In the genomic region with DNA sequence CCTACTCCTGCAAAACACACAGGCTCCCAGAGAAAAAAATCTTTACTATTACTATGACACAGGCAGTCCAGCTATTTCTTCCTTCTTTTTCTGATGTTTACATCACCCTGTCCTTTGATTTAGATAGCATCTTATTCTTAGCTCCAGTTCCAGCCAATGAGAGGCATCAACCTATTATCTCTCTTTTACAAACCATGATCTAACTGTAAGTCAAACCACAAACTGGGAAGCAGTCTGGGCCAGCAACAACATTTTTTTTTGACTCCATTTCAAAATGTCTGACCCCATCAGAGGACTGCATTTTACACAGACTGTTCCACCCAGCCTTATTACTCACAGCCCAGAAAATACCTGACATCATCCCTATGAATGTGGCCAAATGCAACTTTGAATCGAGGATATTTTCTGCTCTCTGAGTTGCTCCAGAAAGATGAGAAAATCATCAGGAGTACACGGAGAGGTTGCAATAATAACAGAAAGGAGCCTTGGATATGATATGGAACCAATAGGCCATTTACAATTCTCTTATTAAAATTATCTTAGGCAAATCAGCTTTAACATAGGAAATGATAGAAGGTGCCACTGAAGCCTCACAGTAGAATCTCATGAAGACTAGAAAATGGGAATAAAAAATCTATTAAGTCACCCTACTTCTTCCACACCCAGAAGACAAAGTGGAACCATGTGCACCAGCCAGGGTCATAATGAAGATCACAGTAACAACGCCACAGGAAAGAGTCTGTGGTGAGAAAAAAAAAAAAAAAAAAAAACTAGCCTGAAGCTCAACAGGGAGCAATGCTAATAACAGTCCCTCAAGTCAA, we compare ENCODE assay signal across 11 cellular contexts. TPM values are rescaled to one million over a fixed set of nuclear protein-coding genes. Genes with fewer than 3 reads are reported as not detected.
A peak's percentile ranks its signal among the peaks of the same experiment; 100 is the strongest.
DNase-seq lines count a peak whose midpoint lies in the region; ATAC-seq and TF ChIP-seq lines count a peak whose summit lies in the region.
"Had no signal": no experiment of that assay in that cellular context is flagged by ENCODE, and none has a peak within 500 bp of the region (broad histone marks: within the 10 kb centered on the region; RNA-seq: fewer than 3 reads in every experiment).

No MANE protein-coding gene starts in this region.

- peak; percentile 26 for DNase-seq in Caki2 (ENCODE audit: low read depth)
- DNase-seq in KBM-7 = peak; percentile 25
- DNase-seq in brain microvascular endothelial cell = peak; percentile 96
- peak; percentile 59 for DNase-seq in myocyte (ENCODE audit: low read depth)
- DNase-seq in HPDE6-E6E7 (ENCODE audit: extremely low spot score) = no peak
- DNase-seq in CD8-positive, alpha-beta T cell = no peak
- no peak for DNase-seq in DMS 273 (lab: John Stamatoyannopoulos, UW; ENCODE audit: unreplicated experiment)
- no peak for DNase-seq in middle frontal gyrus (ENCODE audit: extremely low spot score, low spot score)
- DNase-seq: NCI-H187 had no signal

- CTCF ChIA-PET in CD8-positive, alpha-beta T cell (lab: Charles Lee) = interaction anchor here (0.5 to 5.8 kb wide), 25 partner anchors 8 to 215 kb away, joined by 3 to 59 read pairs (median 4); a partner anchor contains a TSS

- H3K4me1 ChIP-seq in CD8-positive, alpha-beta T cell (ENCODE audit: insufficient read depth, low read length) = no peaks in the 10 kb centered on the region

- no peaks in the 10 kb centered on the region for H3K4me1 Mint-ChIP-seq in CD8-positive, alpha-beta T cell (ENCODE audit: low read depth)

- H3K27ac Mint-ChIP-seq in CD8-positive, alpha-beta T cell = no peak overlapping the region

- in situ Hi-C loops in Caki2 (cut with HindIII; ENCODE audit: low pct_unique_long_range_greater_than_20kb, low sequenced_read_pairs) (no loop called here), KBM-7 (cut with MboI; ENCODE audit: low pct_unique_long_range_greater_than_20kb, low sequenced_read_pairs) (no loop called here), brain microvascular endothelial cell (cut with HindIII; ENCODE audit: low pct_ligation_motif_present, low sequenced_read_pairs) (no loop called here)

- peaks cover 12% of the 10 kb centered on the region for H3K36me3 Mint-ChIP-seq in CD8-positive, alpha-beta T cell

- intact Hi-C loops in CD8-positive, alpha-beta T cell (cut with DNase I, micrococcal nuclease) = loop anchor here (1.0 to 10.0 kb wide), 4 partner anchors 119 to 501 kb away; no protein-coding TSS in a partner anchor

- H3K27me3 ChIP-seq in brain microvascular endothelial cell (replicated peaks) = no peaks in the 10 kb centered on the region
- H3K27me3 ChIP-seq in CD8-positive, alpha-beta T cell (ENCODE audit: insufficient read depth, low read length) = no peaks in the 10 kb centered on the region

- POLR2A ChIA-PET in CD8-positive, alpha-beta T cell (lab: Charles Lee) = no interaction called here

- no peak overlapping the region for H3K4me3 Mint-ChIP-seq in CD8-positive, alpha-beta T cell

- no peaks in the 10 kb centered on the region for H3K36me3 ChIP-seq in brain microvascular endothelial cell (replicated peaks)
- no peaks in the 10 kb centered on the region for H3K36me3 ChIP-seq in CD8-positive, alpha-beta T cell (ENCODE audit: insufficient read depth, low read length)

- H3K9me3 Mint-ChIP-seq in CD8-positive, alpha-beta T cell = no peaks in the 10 kb centered on the region

- ATAC-seq in CD8-positive, alpha-beta T cell = no peak

- H3K4me3 ChIP-seq in brain microvascular endothelial cell (ENCODE audit: low read depth, low read length) = no peak overlapping the region
- no peak overlapping the region for H3K4me3 ChIP-seq in CD8-positive, alpha-beta T cell (ENCODE audit: low read depth, low read length)
- H3K4me3 ChIP-seq: lung, skin epidermis had no signal

- no peak for TF ChIP-seq CTCF in brain microvascular endothelial cell (IDR thresholded peaks at IDR 0.05; ENCODE audit: low read depth, low read length, missing control alignments)
- no peak for TF ChIP-seq CTCF in CD8-positive, alpha-beta T cell (IDR thresholded peaks at IDR 0.05)

- H3K27ac ChIP-seq in brain microvascular endothelial cell = peak overlapping the region; percentile 84
- no peak overlapping the region for H3K27ac ChIP-seq in CD8-positive, alpha-beta T cell (ENCODE audit: low read depth, low read length)
- H3K27ac ChIP-seq: skin epidermis had no signal

- H3K27me3 Mint-ChIP-seq in CD8-positive, alpha-beta T cell (ENCODE audit: low read depth) = no peaks in the 10 kb centered on the region

- H3K9me3 ChIP-seq in CD8-positive, alpha-beta T cell (ENCODE audit: low read length) = no peaks in the 10 kb centered on the region

RNA-seq across cellular contexts. Expression of a gene that starts 21.2 kb away (rescaled TPM):
- 11.1 and 19.3 TPM in 2 replicates for total RNA-seq in Caki2 (2014; rRNA removed; shearing (Covaris generic); ENCODE audit: low replicate concordance)
- 21.7 and 23.8 TPM in 2 replicates for total RNA-seq in myocyte
- 33.8 TPM for polyA plus RNA-seq in myocyte (2012)
- total RNA-seq in CD8-positive, alpha-beta T cell = 10 to 100 TPM; 59.2 to 61.0 TPM

RNA-seq across cellular contexts. Expression of a gene that starts 29.7 kb away (rescaled TPM):
- 9.2 and 14.1 TPM in 2 replicates for total RNA-seq in Caki2 (2014; rRNA removed; shearing (Covaris generic); ENCODE audit: low replicate concordance)
- total RNA-seq in myocyte = 14.4 and 14.8 TPM in 2 replicates
- polyA plus RNA-seq in myocyte (2012) = 13.2 TPM
- 1 to 10 TPM; 2.4 to 3.2 TPM for total RNA-seq in CD8-positive, alpha-beta T cell

RNA-seq across cellular contexts. Expression of a gene that starts 29.9 kb away (rescaled TPM):
- total RNA-seq in Caki2 (2014; rRNA removed; shearing (Covaris generic); ENCODE audit: low replicate concordance) = 5.3 and 7.3 TPM in 2 replicates
- 4.6 and 7.7 TPM in 2 replicates for total RNA-seq in myocyte
- 12.5 TPM for polyA plus RNA-seq in myocyte (2012)
- under 1 TPM; 0.22 to 0.68 TPM for total RNA-seq in CD8-positive, alpha-beta T cell

RNA-seq across cellular contexts. Expression of a gene that starts 32.6 kb away (rescaled TPM):
- not detected in 2 replicates for total RNA-seq in Caki2 (2014; rRNA removed; shearing (Covaris generic); ENCODE audit: low replicate concordance)
- total RNA-seq in myocyte = not detected in 2 replicates
- polyA plus RNA-seq in myocyte (2012) = not detected
- not detected for total RNA-seq in CD8-positive, alpha-beta T cell
- total RNA-seq: lung had no signal
- polyA plus RNA-seq: lung had no signal

Comparison
In these comparisons a context has a peak if more than half of its experiments do, and no peak if none do; other contexts are left out.
1. DNase-seq: peak in Caki2 (single experiment), KBM-7 (single experiment), brain microvascular endothelial cell (single experiment) and myocyte (single experiment); none in HPDE6-E6E7 (single experiment), CD8-positive, alpha-beta T cell (0 of 7), DMS 273 (single experiment) and middle frontal gyrus (single experiment).